Comparison of ENCODE assay signal across 16 cellular contexts in the genomic region with DNA sequence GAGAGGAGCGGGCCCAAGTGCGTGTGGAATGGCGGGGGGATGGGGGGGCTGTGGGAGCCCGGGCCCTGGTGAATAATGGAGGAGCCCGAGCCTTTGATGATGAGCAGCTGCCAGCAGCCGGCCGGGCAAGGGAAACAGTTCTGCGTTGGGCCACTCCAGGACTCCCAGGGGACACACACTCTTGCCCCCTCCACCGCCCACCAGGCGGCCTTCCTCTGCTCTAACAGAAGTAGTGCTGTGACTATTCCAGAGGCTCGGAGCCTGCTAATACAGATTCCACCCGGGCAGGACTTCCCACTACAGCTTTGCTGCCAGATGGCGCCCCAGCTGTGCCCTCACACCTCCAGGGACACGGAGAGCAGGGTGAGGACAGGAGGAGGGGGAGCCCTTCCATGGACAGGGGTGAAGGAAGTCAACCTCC. TPM values are rescaled to one million over a fixed set of nuclear protein-coding genes. Genes with fewer than 3 reads are reported as not detected.
DNase-seq lines count a peak whose midpoint lies in the region; ATAC-seq, FAIRE-seq and TF ChIP-seq lines count a peak whose summit lies in the region.
"Had no signal": no experiment of that assay in that cellular context is flagged by ENCODE, and none has a peak within 500 bp of the region (broad histone marks: within the 10 kb centered on the region; RNA-seq: fewer than 3 reads in every experiment).

No MANE protein-coding gene starts in this region.

- H3K18ac ChIP-seq in neuronal stem cell (ENCODE audit: low read length), result peak overlapping the region; percentile 44

- H3K36me3 Mint-ChIP-seq in astrocyte (ENCODE audit: low read depth, unreplicated experiment), result no peaks in the 10 kb centered on the region
- H3K36me3 Mint-ChIP-seq in Caco-2 (ENCODE audit: insufficient read depth, unreplicated experiment), result no peaks in the 10 kb centered on the region
- no peaks in the 10 kb centered on the region for H3K36me3 Mint-ChIP-seq in HFFc6 (ENCODE audit: low read depth)
- H3K36me3 Mint-ChIP-seq: CD8-positive, alpha-beta T cell had no signal

- H2BK120ac ChIP-seq in neuronal stem cell (ENCODE audit: low read depth, low read length), result no peak overlapping the region

- no peak overlapping the region for H3K14ac ChIP-seq in neuronal stem cell (ENCODE audit: low read length)

- H2BK5ac ChIP-seq in neuronal stem cell (ENCODE audit: low read length), result no peak overlapping the region

- WGBS in neuronal stem cell (ENCODE audit: extremely low coverage in 2 of 2, insufficient read length in 2 of 2, insufficient replicate concordance in 1 of 2), 2 donors, result no CpG with 5 or more reads among the region's 14 CpGs

- no peak overlapping the region for H2BK12ac ChIP-seq in neuronal stem cell (ENCODE audit: low read length)

- H3K4me3 Mint-ChIP-seq in astrocyte (ENCODE audit: unreplicated experiment), result no peak overlapping the region
- H3K4me3 Mint-ChIP-seq in Caco-2 (ENCODE audit: unreplicated experiment), result no peak overlapping the region
- no peak overlapping the region for H3K4me3 Mint-ChIP-seq in HFFc6
- H3K4me3 Mint-ChIP-seq: CD8-positive, alpha-beta T cell had no signal

- H3K27me3 ChIP-seq in astrocyte (ENCODE audit: insufficient read depth, low read length), result no peaks in the 10 kb centered on the region
- peaks cover 0 to 56% (median 0%) of the 10 kb centered on the region in 3 experiments for H3K27me3 ChIP-seq in neuronal stem cell (ENCODE audit: control insufficient read depth in 3 of 3, insufficient read depth in 3 of 3, low read depth in 1 of 3, low read length in 3 of 3)
- H3K27me3 ChIP-seq in Caco-2 (replicated peaks; ENCODE audit: control insufficient read depth, insufficient read depth, low read length), result no peaks in the 10 kb centered on the region
- H3K27me3 ChIP-seq: ascending aorta had no signal

- no TSS peak for BruUV-seq in Caco-2 (replicated peaks; lab: Mats Ljungman, UMichigan)

- intact Hi-C loops in Caco-2 (cut with micrococcal nuclease; ENCODE audit: unreplicated experiment), result loop anchor here (5.0 kb wide), 1 partner anchor 34 kb away; no protein-coding TSS in a partner anchor

- ATAC-seq in HG03097 (IDR thresholded peaks at IDR 0.05; ENCODE audit: low FRiP score, unreplicated experiment), result no peak
- ATAC-seq: CD8-positive, alpha-beta T cell had no signal

- no peak overlapping the region for H3K4ac ChIP-seq in neuronal stem cell (ENCODE audit: low read length)

- H3K9me3 Mint-ChIP-seq in astrocyte (ENCODE audit: unreplicated experiment) (peaks cover 2% of the 10 kb centered on the region), Caco-2 (ENCODE audit: unreplicated experiment) (no peaks in the 10 kb centered on the region), HFFc6 (no peaks in the 10 kb centered on the region)
- H3K9me3 Mint-ChIP-seq: CD8-positive, alpha-beta T cell had no signal

- H3K27ac Mint-ChIP-seq in astrocyte (ENCODE audit: unreplicated experiment), result no peak overlapping the region
- no peak overlapping the region for H3K27ac Mint-ChIP-seq in Caco-2 (ENCODE audit: unreplicated experiment)
- H3K27ac Mint-ChIP-seq in HFFc6, result no peak overlapping the region
- H3K27ac Mint-ChIP-seq: CD8-positive, alpha-beta T cell had no signal

- no peak overlapping the region for H3K23ac ChIP-seq in neuronal stem cell (ENCODE audit: low read depth, low read length, poor library complexity)

- no peak overlapping the region for H3K4me2 ChIP-seq in astrocyte (ENCODE audit: low read length)
- no peak overlapping the region for H3K4me2 ChIP-seq in neuronal stem cell (ENCODE audit: insufficient read depth, low read length, poor library complexity, severe bottlenecking)
- H3K4me2 ChIP-seq: smooth muscle cell had no signal

- H3K4me1 ChIP-seq in astrocyte (ENCODE audit: insufficient read depth, low read length), result no peaks in the 10 kb centered on the region
- peaks cover 0 to 2% of the 10 kb centered on the region in 2 donors for H3K4me1 ChIP-seq in neuronal stem cell (ENCODE audit: control insufficient read depth in 2 of 2, insufficient read depth in 1 of 2, low read depth in 1 of 2, low read length in 2 of 2)
- H3K4me1 ChIP-seq in Caco-2, result peaks cover 9% of the 10 kb centered on the region; the same call in 1 of the 2 replicates
- H3K4me1 ChIP-seq: ascending aorta had no signal

- TF ChIP-seq CTCF in astrocyte (IDR thresholded peaks at IDR 0.05; ENCODE audit: insufficient read depth, low read depth, low read length) (no peak), Caco-2 (IDR thresholded peaks at IDR 0.05; ENCODE audit: insufficient read depth in 1 of 2, low read depth in 1 of 2, low read length in 1 of 2, severe bottlenecking in 1 of 2, unreplicated experiment in 1 of 2) (no peak), HFFc6 (IDR thresholded peaks at IDR 0.05) (no peak)

- H3K4me1 Mint-ChIP-seq in astrocyte (ENCODE audit: low read depth, unreplicated experiment) (no peaks in the 10 kb centered on the region), Caco-2 (ENCODE audit: low read depth, unreplicated experiment) (peaks cover 13% of the 10 kb centered on the region), HFFc6 (ENCODE audit: low read depth) (no peaks in the 10 kb centered on the region; the same call in 1 of the 2 replicates)

- no peak overlapping the region for H4K91ac ChIP-seq in neuronal stem cell (ENCODE audit: low read depth, low read length, poor library complexity)

- H2AFZ ChIP-seq in astrocyte (ENCODE audit: low read depth, low read length) (peak overlapping the region; percentile 23), neuronal stem cell (ENCODE audit: low read length) (peak overlapping the region; percentile 23)

- H3K9me3 ChIP-seq in astrocyte (ENCODE audit: insufficient read depth, low read depth, low read length), result no peaks in the 10 kb centered on the region
- no peaks in the 10 kb centered on the region for H3K9me3 ChIP-seq in neuronal stem cell (replicated peaks in 1 of 2; ENCODE audit: control insufficient read depth in 2 of 2, insufficient read depth in 1 of 2, low read depth in 1 of 2, low read length in 2 of 2)
- H3K9me3 ChIP-seq in Caco-2, result no peaks in the 10 kb centered on the region
- H3K9me3 ChIP-seq: ascending aorta, thoracic aorta had no signal

- no peaks in the 10 kb centered on the region for H4K20me1 ChIP-seq in astrocyte (ENCODE audit: insufficient read depth, low read length)

- H3K79me2 ChIP-seq in astrocyte (ENCODE audit: insufficient read depth, low read length), result no peaks in the 10 kb centered on the region

- H3K4me3 ChIP-seq in astrocyte (ENCODE audit: insufficient read depth, low read depth, low read length), result no peak overlapping the region
- no peak overlapping the region for H3K4me3 ChIP-seq in neuronal stem cell (ENCODE audit: low read length in 2 of 2)
- H3K4me3 ChIP-seq in Caco-2 (ENCODE audit: low read depth, low read length), result no peak overlapping the region
- H3K4me3 ChIP-seq: ascending aorta, smooth muscle cell, thoracic aorta had no signal

- H3K36me3 ChIP-seq in astrocyte (ENCODE audit: insufficient read depth, low read length) (no peaks in the 10 kb centered on the region), neuronal stem cell (replicated peaks in 1 of 2; ENCODE audit: control insufficient read depth in 2 of 2, insufficient read depth in 2 of 2, low read length in 2 of 2) (no peaks in the 10 kb centered on the region), Caco-2 (ENCODE audit: control insufficient read depth, insufficient read depth, low read length) (no peaks in the 10 kb centered on the region)
- H3K36me3 ChIP-seq: ascending aorta, thoracic aorta had no signal

- peak; percentile 75 for DNase-seq in DMS153 (lab: John Stamatoyannopoulos, UW)
- peak; percentile 97 for DNase-seq in NCI-H1694 treated with DMSO at 0.1 percent for 48 hours (lab: John Stamatoyannopoulos, UW)
- no peak for DNase-seq in astrocyte (ENCODE audit: low read depth)
- DNase-seq in neuronal stem cell (ENCODE audit: low spot score), result no peak
- DNase-seq in Caco-2, result no peak
- no peak for DNase-seq in HFFc6
- DNase-seq in urothelium cell line (ENCODE audit: low spot score), result no peak
- DNase-seq: Kasumi-1, NCI-H510A had no signal

- H2BK15ac ChIP-seq in neuronal stem cell (ENCODE audit: low read length), result no peak overlapping the region

- no peak for FAIRE-seq in astrocyte (lab: Jason Lieb, UNC)
- FAIRE-seq in urothelium cell line (lab: Jason Lieb, UNC), result no peak
- FAIRE-seq: TTC549 had no signal

- H2AK5ac ChIP-seq in neuronal stem cell (ENCODE audit: low read depth, low read length), result no peak overlapping the region

- no peaks in the 10 kb centered on the region for H3K79me1 ChIP-seq in neuronal stem cell (ENCODE audit: low read depth, low read length)

- CTCF ChIA-PET in Caco-2 (lab: Charles Lee), result interaction anchor here (1.6 kb wide), 1 partner anchor 18 kb away, joined by 3 read pairs; no protein-coding TSS in a partner anchor

- H3K27me3 Mint-ChIP-seq in astrocyte (ENCODE audit: low read depth, unreplicated experiment), result peaks cover 53% of the 10 kb centered on the region
- H3K27me3 Mint-ChIP-seq in Caco-2 (ENCODE audit: insufficient read depth, unreplicated experiment), result no peaks in the 10 kb centered on the region
- peaks cover 37% of the 10 kb centered on the region for H3K27me3 Mint-ChIP-seq in HFFc6 (ENCODE audit: insufficient read depth)

- no peak overlapping the region for H3K27ac ChIP-seq in astrocyte (ENCODE audit: low read depth, low read length)
- H3K27ac ChIP-seq in neuronal stem cell (replicated peaks; ENCODE audit: low read length), result no peak overlapping the region
- H3K27ac ChIP-seq: ascending aorta, RWPE1, thoracic aorta had no signal

- POLR2A ChIA-PET in Caco-2 (lab: Charles Lee), result no interaction called here

- H4K8ac ChIP-seq in neuronal stem cell (ENCODE audit: low read depth, low read length), result no peak overlapping the region

- H3K9ac ChIP-seq in astrocyte (ENCODE audit: low read length) (no peak overlapping the region), neuronal stem cell (ENCODE audit: low read depth, low read length, poor library complexity) (peak overlapping the region; percentile 54)

RNA-seq across cellular contexts. Expression of a gene that starts 48.2 kb away (rescaled TPM):
- total RNA-seq in astrocyte (12.8 and 13.9 TPM in 2 replicates), Caco-2 (2022) (10.8 and 11.8 TPM in 2 replicates)
- polyA plus RNA-seq in neuronal stem cell (2013, experiment 1 of 2), result 23.6 TPM
- polyA plus RNA-seq in neuronal stem cell (2013, experiment 2 of 2), result 22.6 TPM
- 10 to 100 TPM in 5 of 6 experiments, 1 to 10 TPM in 1; 7.2 to 14.9 (median 13.0) TPM for total RNA-seq in HFFc6 (2021; fragmentation: NEBNext Ultra II Directional; extraction: Animal tissue kit (Norgen Biotek cat#: 25700))

Comparison
In these comparisons a context has a peak if more than half of its experiments do, and no peak if none do; other contexts are left out.
1. DNase-seq: peak in DMS153 (single experiment) and NCI-H1694 treated with DMSO at 0.1 percent for 48 hours (single experiment); none in astrocyte (single experiment), neuronal stem cell (single experiment), Caco-2 (0 of 2), HFFc6 (single experiment) and urothelium cell line (single experiment).